ENCODE assay signal across 1 cellular context in the genomic region with DNA sequence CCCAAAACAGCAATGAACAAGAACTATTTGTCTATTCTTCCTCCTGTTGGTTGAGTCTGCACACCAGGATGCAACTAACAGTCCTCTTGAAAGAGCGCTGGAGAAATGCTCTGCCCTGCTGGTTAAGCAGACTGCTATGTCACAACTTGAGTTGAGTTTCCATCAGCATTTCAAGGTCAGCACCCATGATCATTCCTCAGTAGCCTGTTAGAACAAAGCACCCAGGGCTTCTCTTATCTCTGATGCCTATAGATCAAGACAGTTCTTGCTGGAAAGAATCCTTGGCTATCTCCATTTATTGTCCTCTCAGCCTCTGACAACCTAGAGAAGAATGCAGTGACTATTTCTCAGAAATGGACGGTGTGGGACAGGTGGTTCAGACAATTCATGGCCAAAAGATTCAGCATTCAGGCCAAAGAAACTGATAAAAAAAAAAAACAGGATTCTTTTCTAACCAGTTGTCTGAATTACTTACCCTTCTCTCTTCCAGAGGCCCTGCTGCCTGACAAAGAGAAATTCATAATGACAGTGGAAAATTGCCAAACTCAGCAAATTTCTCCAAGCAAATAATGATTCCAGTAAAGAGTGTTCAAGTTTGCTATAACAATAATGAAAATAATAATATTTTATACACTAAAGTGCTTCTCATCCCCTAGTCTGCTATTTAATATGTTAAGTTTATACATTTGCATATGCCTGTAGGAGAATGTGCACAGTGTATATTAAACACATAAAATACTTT.
TF ChIP-seq lines count a peak whose summit lies in the region.

No MANE protein-coding gene starts in this region.

TF ChIP-seq in IMR-90, 13 proteins besides CTCF, POLR2A, EP300 and RAD21:
- TF ChIP-seq NFE2L2 (IDR thresholded peaks at IDR 0.05; ENCODE audit: low read depth, low read length) (no peak), MAZ (IDR thresholded peaks at IDR 0.05; ENCODE audit: borderline replicate concordance, low read depth, low read length) (no peak), MXI1 (IDR thresholded peaks at IDR 0.05; ENCODE audit: borderline replicate concordance, low read depth, low read length) (no peak), SMC3 (IDR thresholded peaks at IDR 0.05; ENCODE audit: low read depth, low read length) (no peak), MAFK (IDR thresholded peaks at IDR 0.05; ENCODE audit: low read depth, low read length) (peak; percentile 42), RCOR1 (IDR thresholded peaks at IDR 0.05; ENCODE audit: insufficient replicate concordance, low read length) (no peak)
